ENCODE assay signal across 9 cellular contexts in genomic region chr12:31204995-31205582, GRCh38.
DNase-seq lines count a peak whose midpoint lies in the region; ATAC-seq, FAIRE-seq and TF ChIP-seq lines count a peak whose summit lies in the region.
"Had no signal": no experiment of that assay in that cellular context is flagged by ENCODE, and none has a peak within 500 bp of the region (broad histone marks: within the 10 kb centered on the region; RNA-seq: fewer than 3 reads in every experiment).

No MANE protein-coding gene starts in this region.

- no peaks in the 10 kb centered on the region for H3K9me3 ChIP-seq in CD4-positive, alpha-beta T cell (ENCODE audit: control insufficient read depth, low read length)
- H3K9me3 ChIP-seq in endothelial cell of umbilical vein (replicated peaks; ENCODE audit: control insufficient read depth, insufficient read depth, low read length) (no peaks in the 10 kb centered on the region), body of pancreas (no peaks in the 10 kb centered on the region)
- H3K9me3 ChIP-seq: stomach had no signal

- H3K4me1 ChIP-seq in endothelial cell of umbilical vein (ENCODE audit: control insufficient read depth, extremely low read depth, insufficient read depth, low read length) (no peaks in the 10 kb centered on the region), body of pancreas (peaks cover 6% of the 10 kb centered on the region)

- H4K20me1 ChIP-seq in endothelial cell of umbilical vein (replicated peaks; ENCODE audit: control insufficient read depth, extremely low read depth, insufficient read depth, low read length) = no peaks in the 10 kb centered on the region

- TF ChIP-seq CTCF in CD4-positive, alpha-beta T cell (IDR thresholded peaks at IDR 0.05) = no peak
- TF ChIP-seq CTCF in endothelial cell of umbilical vein (IDR thresholded peaks at IDR 0.05; ENCODE audit: extremely low read depth in 1 of 2, insufficient read depth in 1 of 2, low read depth in 1 of 2, low read length in 2 of 2) = no peak
- no peak for TF ChIP-seq CTCF in coronary artery (IDR thresholded peaks at IDR 0.05)
- no peak for TF ChIP-seq CTCF in body of pancreas (IDR thresholded peaks at IDR 0.05)

- H3K27me3 ChIP-seq in CD4-positive, alpha-beta T cell (ENCODE audit: control insufficient read depth, insufficient read depth, low read length) = no peaks in the 10 kb centered on the region
- peaks cover 13 to 17% of the 10 kb centered on the region in 2 experiments for H3K27me3 ChIP-seq in endothelial cell of umbilical vein (ENCODE audit: control insufficient read depth in 2 of 2, insufficient read depth in 2 of 2, low read length in 2 of 2)
- no peaks in the 10 kb centered on the region for H3K27me3 ChIP-seq in body of pancreas
- H3K27me3 ChIP-seq: stomach had no signal

- no peaks in the 10 kb centered on the region for H3K36me3 ChIP-seq in endothelial cell of umbilical vein (ENCODE audit: control insufficient read depth in 2 of 2, extremely low read depth in 1 of 2, insufficient read depth in 2 of 2, low read length in 2 of 2)
- H3K36me3 ChIP-seq in body of pancreas (replicated peaks in 1 of 2; ENCODE audit: insufficient read depth in 1 of 2, low read depth in 2 of 2) = no peaks in the 10 kb centered on the region
- H3K36me3 ChIP-seq: stomach had no signal

- H2AFZ ChIP-seq in endothelial cell of umbilical vein (ENCODE audit: low read depth, low read length) = no peak overlapping the region

- CTCF ChIA-PET in CD4-positive, alpha-beta T cell (lab: Charles Lee) = no interaction called here
- CTCF ChIA-PET in endothelial cell of umbilical vein (lab: Charles Lee) = no interaction called here

- H3K4me3 ChIP-seq in endothelial cell of umbilical vein (replicated peaks in 1 of 3; ENCODE audit: insufficient read depth in 1 of 3, low read depth in 1 of 3, low read length in 3 of 3) (no peak overlapping the region), coronary artery (no peak overlapping the region), body of pancreas (no peak overlapping the region)
- H3K4me3 ChIP-seq: stomach had no signal

- FAIRE-seq in endothelial cell of umbilical vein (lab: Jason Lieb, UNC) = no peak

- 42 to 50% methylated on average over 3 of the region's 3 CpGs for WGBS in body of pancreas, 2 donors

- H3K36me3 Mint-ChIP-seq in CD4-positive, alpha-beta T cell (ENCODE audit: low read depth) = no peaks in the 10 kb centered on the region

- POLR2A ChIA-PET in CD4-positive, alpha-beta T cell (lab: Charles Lee) = no interaction called here
- POLR2A ChIA-PET in endothelial cell of umbilical vein (lab: Charles Lee) = no interaction called here

- H3K9ac ChIP-seq in endothelial cell of umbilical vein (replicated peaks; ENCODE audit: extremely low read depth, insufficient read depth, low read length) = no peak overlapping the region

- H3K79me2 ChIP-seq in endothelial cell of umbilical vein (ENCODE audit: control insufficient read depth, insufficient read depth, low read length) = no peaks in the 10 kb centered on the region

- TF ChIP-seq POLR2A in endothelial cell of umbilical vein (IDR thresholded peaks at IDR 0.05; ENCODE audit: low read depth, low read length) (no peak), body of pancreas (IDR thresholded peaks at IDR 0.05) (no peak)

- intact Hi-C loops in CD4-positive, alpha-beta T cell (cut with DNase I, micrococcal nuclease) = no loop called here
- intact Hi-C loops in endothelial cell of umbilical vein (cut with micrococcal nuclease) = no loop called here
- intact Hi-C loops in body of pancreas (cut with DNase I) = no loop called here

- no peak overlapping the region for H3K4me3 Mint-ChIP-seq in CD4-positive, alpha-beta T cell

- H3K4me1 Mint-ChIP-seq in CD4-positive, alpha-beta T cell (ENCODE audit: low read depth) = peaks cover 12% of the 10 kb centered on the region

- H3K27ac Mint-ChIP-seq in CD4-positive, alpha-beta T cell = no peak overlapping the region

- peaks cover 17% of the 10 kb centered on the region for H3K27me3 Mint-ChIP-seq in CD4-positive, alpha-beta T cell

- no peak for DNase-seq in CD4-positive, alpha-beta T cell
- DNase-seq in endothelial cell of umbilical vein (ENCODE audit: low read depth, low spot score) (peak; percentile 50), coronary artery (ENCODE audit: low spot score) (no peak), body of pancreas (no peak), SHP77 (lab: John Stamatoyannopoulos, UW) (no peak), GF-D8 (lab: John Stamatoyannopoulos, UW) (no peak)
- DNase-seq: stomach had no signal

- H3K27ac ChIP-seq in CD4-positive, alpha-beta T cell (ENCODE audit: low read depth, low read length) = no peak overlapping the region
- H3K27ac ChIP-seq in endothelial cell of umbilical vein (ENCODE audit: insufficient read depth, low read depth, low read length) (no peak overlapping the region), coronary artery (no peak overlapping the region), body of pancreas (peak overlapping the region in 1 of 4 donors; percentile 34)
- H3K27ac ChIP-seq: stomach had no signal

- dilution Hi-C loops in endothelial cell of umbilical vein (cut with MboI; ENCODE audit: extremely low pct_ligation_motif_present, low sequenced_read_pairs) = no loop called here

- ATAC-seq in CD4-positive, alpha-beta T cell (ENCODE audit: poor library complexity) = peak; percentile 58
- ATAC-seq in GM19395 (IDR thresholded peaks at IDR 0.05; ENCODE audit: unreplicated experiment) (peak; percentile 94), HG03175 (IDR thresholded peaks at IDR 0.05; ENCODE audit: unreplicated experiment) (peak; percentile 96), body of pancreas (no peak)

- H3K9me3 Mint-ChIP-seq in CD4-positive, alpha-beta T cell = no peaks in the 10 kb centered on the region

- H3K9me1 ChIP-seq in endothelial cell of umbilical vein (replicated peaks; ENCODE audit: control insufficient read depth, extremely low read depth, insufficient read depth, low read length) = no peaks in the 10 kb centered on the region

- BruUV-seq in endothelial cell of umbilical vein (replicated peaks; lab: Mats Ljungman, UMichigan) = no TSS peak

- no peak overlapping the region for H3K4me2 ChIP-seq in endothelial cell of umbilical vein (ENCODE audit: insufficient read depth, low read length)

TF ChIP-seq in endothelial cell of umbilical vein, 7 proteins besides CTCF, POLR2A, EP300 and RAD21:
- TF ChIP-seq FOS (IDR thresholded peaks at IDR 0.05; ENCODE audit: borderline replicate concordance, insufficient read depth, low read length) (no peak), MAX (IDR thresholded peaks at IDR 0.05; ENCODE audit: insufficient read depth, insufficient read length) (no peak)
